18 cellular contexts compared by ENCODE assay signal in genomic region chr11:19913893-19914249, GRCh38.
DNase-seq lines count a peak whose midpoint lies in the region; TF ChIP-seq lines count a peak whose summit lies in the region.
"Had no signal": no experiment of that assay in that cellular context is flagged by ENCODE, and none has a peak within 500 bp of the region (broad histone marks: within the 10 kb centered on the region; RNA-seq: fewer than 3 reads in every experiment).

No MANE protein-coding gene starts in this region.

- H3K27ac ChIP-seq in H9 (ENCODE audit: insufficient read length, low read depth, low read length) (no peak overlapping the region), trophoblast cell (ENCODE audit: low read depth, low read length) (no peak overlapping the region), substantia nigra (ENCODE audit: low read depth, low read length, poor library complexity, severe bottlenecking) (no peak overlapping the region)
- H3K27ac ChIP-seq: C4-2B, GM23248 had no signal

- no CpG with 5 or more reads among the region's 3 CpGs for WGBS in H9 (ENCODE audit: extremely low coverage, insufficient read length, low lambda C conversion rate)
- WGBS in trophoblast cell (ENCODE audit: extremely low coverage, insufficient coverage, insufficient read length), result no CpG with 5 or more reads among the region's 3 CpGs

- no peak overlapping the region for H3T11ph ChIP-seq in H9 (ENCODE audit: low read length)

- no peak overlapping the region for H3K14ac ChIP-seq in H9 (ENCODE audit: insufficient read depth, low read length)
- H3K14ac ChIP-seq in trophoblast cell (ENCODE audit: low read length), result no peak overlapping the region

- H3K4me1 Mint-ChIP-seq in H9 (peaks cover 32 to 36% of the 10 kb centered on the region in 2 experiments), chondrocyte (ENCODE audit: low read depth) (peaks cover 73% of the 10 kb centered on the region)

- H3K4me3 Mint-ChIP-seq in H9 (peak overlapping the region in 1 of 2 experiments; percentile 10; a peak in 1 of 5 replicates), chondrocyte (ENCODE audit: unreplicated experiment) (no peak overlapping the region)

- no peak overlapping the region for H2BK12ac ChIP-seq in H9 (ENCODE audit: insufficient read length, low read depth, low read length)
- H2BK12ac ChIP-seq in trophoblast cell (ENCODE audit: low read length), result no peak overlapping the region

- H4K12ac ChIP-seq in trophoblast cell (ENCODE audit: low read depth, low read length), result no peak overlapping the region

- no peaks in the 10 kb centered on the region for H3K36me3 ChIP-seq in trophoblast cell (ENCODE audit: control insufficient read depth in 1 of 2, insufficient read depth in 2 of 2, low read length in 2 of 2)

- H3K27me3 Mint-ChIP-seq in H9 (ENCODE audit: low read depth) (no peaks in the 10 kb centered on the region), chondrocyte (ENCODE audit: low read depth) (no peaks in the 10 kb centered on the region)

- no peak overlapping the region for H2BK5ac ChIP-seq in H9 (ENCODE audit: insufficient read length, low read length)
- no peak overlapping the region for H2BK5ac ChIP-seq in trophoblast cell (ENCODE audit: low read depth, low read length, poor library complexity)

- H3K4me2 ChIP-seq in H9 (ENCODE audit: insufficient read depth, insufficient read length, low read length) (no peak overlapping the region), trophoblast cell (ENCODE audit: low read length) (no peak overlapping the region)

- H2BK15ac ChIP-seq in H9 (ENCODE audit: low read depth, low read length), result no peak overlapping the region

- no peak for TF ChIP-seq CTCF in AG10803 (conservative IDR thresholded peaks at IDR 0.05; ENCODE audit: low read length)
- TF ChIP-seq CTCF in H9 (conservative IDR thresholded peaks at IDR 0.05), result no peak
- TF ChIP-seq CTCF in chondrocyte (IDR thresholded peaks at IDR 0.05), result no peak

- no peak overlapping the region for H2BK20ac ChIP-seq in H9 (ENCODE audit: low read depth, low read length, poor library complexity, severe bottlenecking)

- no peak overlapping the region for H4K5ac ChIP-seq in H9 (ENCODE audit: insufficient read length, low read depth, low read length)

- H3K23ac ChIP-seq in H9 (ENCODE audit: insufficient read length, low read depth, low read length) (no peak overlapping the region), trophoblast cell (ENCODE audit: low read length) (no peak overlapping the region)

- H3K4me3 ChIP-seq in AG10803 (ENCODE audit: low read length), result no peak overlapping the region
- no peak overlapping the region for H3K4me3 ChIP-seq in trophoblast cell (ENCODE audit: low read depth, low read length)
- H3K4me3 ChIP-seq: GM23248 had no signal

- no peak overlapping the region for H3K4ac ChIP-seq in H9 (ENCODE audit: low read depth, low read length)
- H3K4ac ChIP-seq in trophoblast cell (ENCODE audit: low read depth, low read length), result no peak overlapping the region

- H3K23me2 ChIP-seq in H9 (ENCODE audit: insufficient read length, low read depth, low read length, poor library complexity, severe bottlenecking), result no peaks in the 10 kb centered on the region

- no peak overlapping the region for H3K56ac ChIP-seq in H9 (ENCODE audit: insufficient read length, low read depth, low read length)

- H4K8ac ChIP-seq in H9 (replicated peaks; ENCODE audit: insufficient read length, low read depth, low read length) (no peak overlapping the region), trophoblast cell (ENCODE audit: low read depth, low read length) (no peak overlapping the region)

- H4K20me1 ChIP-seq in H9 (ENCODE audit: control insufficient read depth, insufficient read depth, insufficient read length), result no peaks in the 10 kb centered on the region

- H2AK5ac ChIP-seq in H9 (ENCODE audit: insufficient read length, low read length), result no peak overlapping the region
- H2AK5ac ChIP-seq in trophoblast cell (ENCODE audit: low read length), result no peak overlapping the region

- H3K9me3 Mint-ChIP-seq in H9 (no peaks in the 10 kb centered on the region), chondrocyte (ENCODE audit: low read depth) (no peaks in the 10 kb centered on the region)

- DNase-seq in AG10803 (ENCODE audit: low read depth), result peak; percentile 25
- no peak for DNase-seq in H9
- DNase-seq in chondrocyte (ENCODE audit: low spot score), result no peak
- peak; percentile 53 to 78 for DNase-seq in trophoblast cell
- DNase-seq in DMS114 treated with DMSO at 0.1 percent for 48 hours (lab: John Stamatoyannopoulos, UW; ENCODE audit: unreplicated experiment), result no peak
- DNase-seq in NCI-H1092 (lab: John Stamatoyannopoulos, UW), result no peak
- no peak for DNase-seq in substantia nigra (lab: John Stamatoyannopoulos, UW)
- DNase-seq in NCI-H526 treated with DMSO at 0.1 percent for 48 hours (lab: John Stamatoyannopoulos, UW), result no peak
- DNase-seq: ACHN, AML-193, DND-41, GM23248, KG1, NCI-H1436, NCI-H1930, NCI-H226, NCI-H524 had no signal

- H4K91ac ChIP-seq in H9 (ENCODE audit: insufficient read length, low read depth, low read length) (no peak overlapping the region), trophoblast cell (ENCODE audit: low read depth, low read length) (no peak overlapping the region)

- H3K4me1 ChIP-seq in H9 (ENCODE audit: insufficient read depth, low read length), result peaks cover 16% of the 10 kb centered on the region
- H3K4me1 ChIP-seq in trophoblast cell (ENCODE audit: control insufficient read depth in 1 of 2, insufficient read depth in 2 of 2, low read length in 2 of 2), result peaks cover 2 to 16% of the 10 kb centered on the region in 2 experiments

- H3K79me2 ChIP-seq in H9 (ENCODE audit: insufficient read depth, low read length), result no peaks in the 10 kb centered on the region
- H3K79me2 ChIP-seq in trophoblast cell (ENCODE audit: control insufficient read depth, insufficient read depth, low read length, poor library complexity), result no peaks in the 10 kb centered on the region

- H3K79me1 ChIP-seq in H9 (ENCODE audit: insufficient read depth, low read depth, low read length, poor library complexity, severe bottlenecking), result no peaks in the 10 kb centered on the region
- no peaks in the 10 kb centered on the region for H3K79me1 ChIP-seq in trophoblast cell (ENCODE audit: low read length)

- no peak overlapping the region for H3K18ac ChIP-seq in H9 (ENCODE audit: insufficient read length, low read depth, low read length)
- no peak overlapping the region for H3K18ac ChIP-seq in trophoblast cell (ENCODE audit: low read length)

- peaks cover 20 to 33% (median 23%) of the 10 kb centered on the region in 3 experiments for H3K36me3 Mint-ChIP-seq in H9 (ENCODE audit: insufficient read depth in 1 of 3, low read depth in 3 of 3)
- H3K36me3 Mint-ChIP-seq in chondrocyte (ENCODE audit: low read depth), result peaks cover 16% of the 10 kb centered on the region

- H2BK120ac ChIP-seq in H9 (ENCODE audit: low read depth, low read length, poor library complexity, severe bottlenecking) (no peak overlapping the region), trophoblast cell (ENCODE audit: insufficient read depth, low read length, poor library complexity) (no peak overlapping the region)

- H2AFZ ChIP-seq in H9 (ENCODE audit: low read length), result no peak overlapping the region
- H2AFZ ChIP-seq in trophoblast cell (ENCODE audit: insufficient read depth, low read length, poor library complexity), result no peak overlapping the region
- H2AFZ ChIP-seq: GM23248 had no signal

- H3K27me3 ChIP-seq in H9 (ENCODE audit: insufficient read depth, low read length) (no peaks in the 10 kb centered on the region; the same call in 1 of the 2 replicates), trophoblast cell (ENCODE audit: insufficient read depth, low read length) (no peaks in the 10 kb centered on the region)

- peak overlapping the region; percentile 19 to 65 (median 34); a peak in 3 of 7 replicates for H3K27ac Mint-ChIP-seq in H9
- peak overlapping the region; percentile 82 for H3K27ac Mint-ChIP-seq in chondrocyte (ENCODE audit: unreplicated experiment)

- H3K9me3 ChIP-seq in H9 (ENCODE audit: control insufficient read depth, low read depth, low read length) (no peaks in the 10 kb centered on the region), trophoblast cell (ENCODE audit: insufficient read depth, low read depth, low read length) (no peaks in the 10 kb centered on the region)

- no peak overlapping the region for H3K9ac ChIP-seq in H9 (ENCODE audit: extremely low read depth, insufficient read length, low read length)
- H3K9ac ChIP-seq in trophoblast cell (ENCODE audit: low read length), result no peak overlapping the region
- H3K9ac ChIP-seq: GM23248 had no signal

Comparison
In these comparisons a context has a peak if more than half of its experiments do, and no peak if none do; other contexts are left out.
1. DNase-seq: peak in AG10803 (single experiment) and trophoblast cell (2 of 2); none in H9 (single experiment), chondrocyte (single experiment), DMS114 treated with DMSO at 0.1 percent for 48 hours (single experiment), NCI-H1092 (single experiment), substantia nigra (0 of 49) and NCI-H526 treated with DMSO at 0.1 percent for 48 hours (single experiment).